Comparison of ENCODE assay signal across 23 cellular contexts in the genomic region with DNA sequence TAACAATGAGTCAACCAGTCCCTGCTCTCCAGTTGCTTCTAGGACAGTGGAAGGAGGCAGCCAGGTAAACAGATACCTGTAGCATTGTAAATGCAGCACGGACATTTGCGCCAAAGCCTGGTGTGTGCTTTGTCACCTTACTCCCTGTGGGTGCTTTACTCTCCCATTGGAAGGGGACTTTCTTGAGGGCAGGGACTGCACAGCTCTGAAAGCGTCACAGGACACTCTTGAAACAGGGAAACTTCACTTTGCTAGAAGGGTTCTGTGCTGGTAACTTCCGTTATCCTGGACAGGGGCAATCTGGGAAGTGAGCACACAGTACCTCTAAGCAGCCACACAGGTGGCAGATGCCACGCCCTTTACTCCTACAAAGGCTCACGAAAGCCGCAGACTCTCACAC.
"Had no signal": no experiment of that assay in that cellular context is flagged by ENCODE, and none has a peak within 500 bp of the region (broad histone marks: within the 10 kb centered on the region; RNA-seq: fewer than 3 reads in every experiment).

No MANE protein-coding gene starts in this region.

- H3K9me3 ChIP-seq: esophagus squamous epithelium, heart left ventricle, left lung, prostate gland, right atrium auricular region, testis, tibial artery had no signal

- H3K27me3 ChIP-seq: heart left ventricle, hepatocyte, right atrium auricular region, testis, tibial artery had no signal

- DNase-seq: cortex of kidney; effector memory CD8-positive, alpha-beta T cell; erythroblast; esophagus squamous epithelium; heart left ventricle; left cardiac atrium; left lung; mesenchymal stem cell; midbrain; naive thymus-derived CD4-positive, alpha-beta T cell; stimulated activated CD4-positive, alpha-beta T cell treated with anti-CD3 and anti-CD28 coated beads, Interleukin-12 subunit alpha, Interleukin-12 subunit beta, amount 100 ng/mL, for 4 hours; stimulated activated CD4-positive, alpha-beta T cell treated with anti-CD3 and anti-CD28 coated beads, Interleukin-1b, Interleukin-23, amount 100 ng/mL, for 48 hours; stimulated activated CD4-positive, alpha-beta T cell treated with anti-CD3 and anti-CD28 coated beads, Interleukin-4, amount 100 ng/mL, for 24 hours; stimulated activated naive CD4-positive, alpha-beta T cell treated with Interleukin-2 at 50 U/mL for 16 hours; substantia nigra; testis; tibial artery had no signal

- H3K4me3 ChIP-seq: esophagus squamous epithelium, heart left ventricle, hepatocyte, left lung, prostate gland, right atrium auricular region, smooth muscle cell, testis, tibial artery had no signal

- H3K4me1 ChIP-seq: esophagus squamous epithelium, left lung, prostate gland, testis, tibial artery had no signal

- H3K27ac ChIP-seq: esophagus squamous epithelium, heart left ventricle, hepatocyte, left lung, prostate gland, right atrium auricular region, testis, tibial artery had no signal

- ATAC-seq: effector memory CD8-positive, alpha-beta T cell; heart left ventricle; left cardiac atrium; left lung; naive thymus-derived CD4-positive, alpha-beta T cell; sciatic nerve; stimulated activated effector memory CD8-positive, alpha-beta T cell treated with anti-CD3 and anti-CD28 coated beads, Interleukin-12 subunit alpha, Interleukin-12 subunit beta, amount 100 ng/mL, for 72 hours had no signal

- H2AFZ ChIP-seq: hepatocyte had no signal

- H3K36me3 ChIP-seq: esophagus squamous epithelium, left lung, prostate gland, tibial artery had no signal

- H3K4me2 ChIP-seq: hepatocyte, smooth muscle cell had no signal
